16 cellular contexts compared by ENCODE assay signal in the genomic region with DNA sequence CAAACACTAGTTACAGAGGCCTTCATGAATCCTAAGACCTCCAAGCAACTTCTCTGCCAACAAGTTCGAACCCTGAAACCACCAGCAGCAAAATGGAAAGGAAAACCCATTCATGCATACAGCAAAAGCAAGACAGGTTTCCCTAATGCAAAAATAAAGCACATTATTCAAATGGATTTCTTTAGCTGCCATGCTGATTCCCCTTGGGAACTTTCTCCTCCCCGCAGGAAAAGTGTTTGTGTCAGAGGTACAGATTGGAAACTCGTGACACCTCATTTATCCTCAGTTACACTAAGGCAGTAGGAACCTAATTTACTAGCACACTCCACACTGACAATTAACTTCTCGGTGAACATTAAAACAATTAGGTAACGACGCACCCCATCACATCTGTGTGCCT.
DNase-seq lines count a peak whose midpoint lies in the region; ATAC-seq, FAIRE-seq and TF ChIP-seq lines count a peak whose summit lies in the region.
"Had no signal": no experiment of that assay in that cellular context is flagged by ENCODE, and none has a peak within 500 bp of the region (broad histone marks: within the 10 kb centered on the region; RNA-seq: fewer than 3 reads in every experiment).

No MANE protein-coding gene starts in this region.

- no peaks in the 10 kb centered on the region for H3K9me2 ChIP-seq in neural cell (ENCODE audit: insufficient read depth, low read length)

- no peaks in the 10 kb centered on the region for H3K9me3 ChIP-seq in HEK293 (ENCODE audit: control insufficient read depth, insufficient read depth, low read depth, low read length)
- H3K9me3 ChIP-seq in astrocyte (ENCODE audit: insufficient read depth, low read depth, low read length) = no peaks in the 10 kb centered on the region
- no peaks in the 10 kb centered on the region for H3K9me3 ChIP-seq in neural cell (ENCODE audit: low read length)
- H3K9me3 ChIP-seq: SJSA1 had no signal

- H2AFZ ChIP-seq in astrocyte (ENCODE audit: low read depth, low read length) (no peak overlapping the region), neural cell (ENCODE audit: low read depth, low read length) (no peak overlapping the region)

- no peaks in the 10 kb centered on the region for H3K79me2 ChIP-seq in astrocyte (ENCODE audit: insufficient read depth, low read length)
- peaks cover 5% of the 10 kb centered on the region for H3K79me2 ChIP-seq in neural cell (replicated peaks; ENCODE audit: insufficient read depth, low read length)

- DNase-seq in NCI-H2171 (lab: John Stamatoyannopoulos, UW) (peak; percentile 40), astrocyte (ENCODE audit: low read depth) (no peak), posterior cingulate gyrus (no peak)
- DNase-seq in activated effector memory CD4-positive, alpha-beta T cell treated with Interleukin-2 at 50 U/mL for 16 hours = no peak
- DNase-seq: DMS 273 treated with DMSO at 0.1 percent for 48 hours, KG1, NCI-H1694, NCI-H524 treated with DMSO at 0.1 percent for 48 hours, SW 1271 had no signal

- intact Hi-C loops in posterior cingulate gyrus (cut with DNase I) = no loop called here

- no peaks in the 10 kb centered on the region for H3K9me3 Mint-ChIP-seq in astrocyte (ENCODE audit: unreplicated experiment)

- ATAC-seq in HG02870 (IDR thresholded peaks at IDR 0.05; ENCODE audit: unreplicated experiment) (no peak), HG02678 (IDR thresholded peaks at IDR 0.05; ENCODE audit: unreplicated experiment) (no peak)

- H3K4me3 ChIP-seq in HEK293 (ENCODE audit: low read depth, low read length) (no peak overlapping the region), astrocyte (ENCODE audit: insufficient read depth, low read depth, low read length) (no peak overlapping the region), neural cell (ENCODE audit: low read length) (peak overlapping the region; percentile 20)
- H3K4me3 ChIP-seq: SJSA1 had no signal

- H3K36me3 ChIP-seq in HEK293 (ENCODE audit: control insufficient read depth in 2 of 2, insufficient read depth in 1 of 2, low read length in 2 of 2) (peaks cover 0 to 4% of the 10 kb centered on the region in 2 experiments; a peak in 1 of 3 replicates), astrocyte (ENCODE audit: insufficient read depth, low read length) (peaks cover 2% of the 10 kb centered on the region), neural cell (ENCODE audit: insufficient read depth, low read length) (no peaks in the 10 kb centered on the region)

- peak; percentile 69 for TF ChIP-seq EP300 in neural cell (conservative IDR thresholded peaks at IDR 0.05; ENCODE audit: poor library complexity, severe bottlenecking)

- no peak overlapping the region for H3K4me2 ChIP-seq in astrocyte (ENCODE audit: low read length)
- H3K4me2 ChIP-seq in neural cell (ENCODE audit: low read length) = no peak overlapping the region

- no peaks in the 10 kb centered on the region for H3K36me3 Mint-ChIP-seq in astrocyte (ENCODE audit: low read depth, unreplicated experiment)

- peak overlapping the region; percentile 0 for H3K27ac Mint-ChIP-seq in astrocyte (ENCODE audit: unreplicated experiment)

- H3K4me1 ChIP-seq in HEK293 (ENCODE audit: control insufficient read depth, insufficient read depth, low read length) = peaks cover 12% of the 10 kb centered on the region
- peaks cover 10% of the 10 kb centered on the region for H3K4me1 ChIP-seq in astrocyte (ENCODE audit: insufficient read depth, low read length)

- CTCF ChIA-PET in HEK293 (lab: Yijun Ruan, JAX) = no interaction called here

- H3K9ac ChIP-seq in astrocyte (ENCODE audit: low read length) = no peak overlapping the region
- H3K9ac ChIP-seq in neural cell (ENCODE audit: low read length) = no peak overlapping the region

- POLR2A ChIA-PET in HEK293 (lab: Yijun Ruan, JAX) = no interaction called here

- no peak overlapping the region for H3K27ac ChIP-seq in HEK293 (ENCODE audit: extremely low read depth, low read depth, low read length)
- no peak overlapping the region for H3K27ac ChIP-seq in astrocyte (ENCODE audit: low read depth, low read length)
- H3K27ac ChIP-seq in neural cell (ENCODE audit: low read length) = peak overlapping the region; percentile 19
- H3K27ac ChIP-seq: C4-2B, SJSA1 had no signal

- H4K20me1 ChIP-seq in astrocyte (ENCODE audit: insufficient read depth, low read length) = no peaks in the 10 kb centered on the region
- H4K20me1 ChIP-seq in neural cell (ENCODE audit: insufficient read depth) = no peaks in the 10 kb centered on the region

- peaks cover 17% of the 10 kb centered on the region for H3K4me1 Mint-ChIP-seq in astrocyte (ENCODE audit: low read depth, unreplicated experiment)

- TF ChIP-seq RAD21 in neural cell (conservative IDR thresholded peaks at IDR 0.05) = no peak

- H3K27me3 Mint-ChIP-seq in astrocyte (ENCODE audit: low read depth, unreplicated experiment) = no peaks in the 10 kb centered on the region

- H3F3A ChIP-seq in neural cell (ENCODE audit: insufficient read depth, low read length, poor library complexity, severe bottlenecking) = peaks cover 6% of the 10 kb centered on the region

- FAIRE-seq in astrocyte (lab: Jason Lieb, UNC) = no peak
- FAIRE-seq: GM12892 had no signal

- H3K27me3 ChIP-seq in astrocyte (ENCODE audit: insufficient read depth, low read length) = no peaks in the 10 kb centered on the region
- H3K27me3 ChIP-seq in neural cell (ENCODE audit: insufficient read depth, low read depth, low read length) = no peaks in the 10 kb centered on the region
- H3K27me3 ChIP-seq: SJSA1 had no signal

- no peak for TF ChIP-seq CTCF in HEK293 (tag by site-specific recombination; IDR thresholded peaks at IDR 0.05)
- TF ChIP-seq CTCF in astrocyte (IDR thresholded peaks at IDR 0.05; ENCODE audit: insufficient read depth, low read depth, low read length) = no peak
- no peak for TF ChIP-seq CTCF in neural cell (IDR thresholded peaks at IDR 0.05; ENCODE audit: poor library complexity, severe bottlenecking)

- H3K4me3 Mint-ChIP-seq in astrocyte (ENCODE audit: unreplicated experiment) = no peak overlapping the region

TF ChIP-seq in HEK293, 187 proteins besides CTCF, POLR2A, EP300 and RAD21:
- TF ChIP-seq ZNF37A (tag by site-specific recombination; IDR thresholded peaks at IDR 0.05) (no peak), GLI2 (tag by site-specific recombination; IDR thresholded peaks at IDR 0.05; ENCODE audit: borderline replicate concordance, low read depth) (no peak), EGR2 (tag by site-specific recombination; IDR thresholded peaks at IDR 0.05; ENCODE audit: low read depth) (no peak), ZNF335 (tag by site-specific recombination; conservative IDR thresholded peaks at IDR 0.05) (no peak), ZNF341 (tag by site-specific recombination; IDR thresholded peaks at IDR 0.05; ENCODE audit: low read depth) (no peak), OSR2 (tag by site-specific recombination; IDR thresholded peaks at IDR 0.05) (0 out of 2 replicates have a peak, but pooled peaks have one; percentile 10), ZNF416 (tag by site-specific recombination; IDR thresholded peaks at IDR 0.05) (no peak), SP2 (tag by site-specific recombination; IDR thresholded peaks at IDR 0.05) (no peak)

TF ChIP-seq in neural cell, 6 proteins besides CTCF, POLR2A, EP300 and RAD21:
- TF ChIP-seq POLR2AphosphoS5 (IDR thresholded peaks at IDR 0.05) (peak; percentile 67), MXI1 (conservative IDR thresholded peaks at IDR 0.05; ENCODE audit: poor library complexity, severe bottlenecking) (no peak)
